Comparison of ENCODE assay signal across 7 cellular contexts in the genomic region with DNA sequence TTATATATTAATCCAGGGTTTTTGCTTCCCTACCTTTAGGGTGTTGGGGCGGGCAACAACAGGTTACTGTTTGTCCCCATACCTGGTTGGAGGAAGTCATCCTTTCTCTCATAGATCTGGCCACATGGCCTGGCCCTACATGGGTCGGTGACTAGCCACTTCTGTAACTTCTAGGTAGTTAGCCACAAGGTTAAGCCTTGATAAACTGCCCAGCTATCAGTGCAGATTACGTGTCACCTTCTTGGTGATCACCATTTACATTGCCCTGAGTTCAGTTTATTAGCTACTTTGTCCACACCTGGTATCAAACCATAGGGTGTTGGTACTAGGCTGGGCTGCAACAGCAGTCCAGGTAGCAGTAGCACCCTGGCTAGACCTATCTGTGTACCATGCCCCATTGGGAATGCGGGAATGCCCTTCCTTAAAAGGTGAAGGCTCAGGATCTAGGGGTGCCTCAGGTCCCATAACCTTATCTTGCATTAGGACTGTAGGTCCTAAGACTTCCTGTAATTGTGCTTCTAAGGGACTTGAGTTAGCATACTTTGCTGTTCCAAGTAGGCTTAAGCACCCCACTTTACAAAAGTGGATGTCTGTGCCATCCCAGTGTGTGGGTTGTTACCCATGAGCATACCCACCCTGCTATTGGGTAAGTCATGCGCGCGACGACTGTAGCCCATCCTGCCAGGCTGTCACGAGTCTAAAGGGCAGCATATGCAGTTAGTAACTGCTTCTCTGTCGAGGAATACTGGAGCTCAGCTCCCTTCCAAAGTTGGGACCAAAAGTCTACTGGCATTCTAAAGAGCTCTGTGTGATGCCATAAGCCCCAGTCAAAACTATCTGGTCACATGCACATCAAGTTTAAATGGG. TPM values are rescaled to one million over a fixed set of nuclear protein-coding genes. Genes with fewer than 3 reads are reported as not detected.
DNase-seq lines count a peak whose midpoint lies in the region; ATAC-seq and TF ChIP-seq lines count a peak whose summit lies in the region.

No MANE protein-coding gene starts in this region.

- H2BK120ac ChIP-seq in mesendoderm (ENCODE audit: low read depth, low read length), result no peak overlapping the region

- no peak overlapping the region for H3K4me3 ChIP-seq in GM23338
- H3K4me3 ChIP-seq in hepatocyte, result no peak overlapping the region
- peak overlapping the region; percentile 63 for H3K4me3 ChIP-seq in smooth muscle cell
- H3K4me3 ChIP-seq in mesendoderm (ENCODE audit: low read length), result no peak overlapping the region

- peaks cover 28% of the 10 kb centered on the region for H3K4me1 Mint-ChIP-seq in GM23338

- no peaks in the 10 kb centered on the region for H3K36me3 ChIP-seq in GM23338 (ENCODE audit: insufficient read depth)
- no peaks in the 10 kb centered on the region for H3K36me3 ChIP-seq in hepatocyte (replicated peaks; ENCODE audit: insufficient read depth, low read depth)
- H3K36me3 ChIP-seq in smooth muscle cell (ENCODE audit: low read depth), result no peaks in the 10 kb centered on the region
- no peaks in the 10 kb centered on the region for H3K36me3 ChIP-seq in mesendoderm (ENCODE audit: control insufficient read depth, insufficient read depth, low read length)

- TF ChIP-seq CTCF in GM23338 (conservative IDR thresholded peaks at IDR 0.05; ENCODE audit: low read depth in 2 of 2) (no peak), VCaP (conservative IDR thresholded peaks at IDR 0.05) (no peak), hepatocyte (IDR thresholded peaks at IDR 0.05; ENCODE audit: poor library complexity) (no peak), smooth muscle cell (IDR thresholded peaks at IDR 0.05; ENCODE audit: borderline replicate concordance, insufficient read depth, poor library complexity, severe bottlenecking) (no peak)

- no peak overlapping the region for H3K18ac ChIP-seq in mesendoderm (ENCODE audit: low read length)

- H3K79me2 ChIP-seq in GM23338 (replicated peaks; ENCODE audit: insufficient read depth) (peaks cover 51% of the 10 kb centered on the region), hepatocyte (peaks cover 38% of the 10 kb centered on the region), smooth muscle cell (ENCODE audit: low read depth) (peaks cover 32% of the 10 kb centered on the region), mesendoderm (ENCODE audit: control insufficient read depth, insufficient read depth, low read length) (peaks cover 12% of the 10 kb centered on the region)

- H3K4ac ChIP-seq in mesendoderm (ENCODE audit: low read depth, low read length), result no peak overlapping the region

- H3K4me2 ChIP-seq in GM23338 (no peak overlapping the region), hepatocyte (peak overlapping the region; percentile 81), smooth muscle cell (peak overlapping the region; percentile 90), mesendoderm (ENCODE audit: low read length) (no peak overlapping the region)

- no peaks in the 10 kb centered on the region for H3K9me2 ChIP-seq in GM23338 (ENCODE audit: insufficient read depth)
- no peaks in the 10 kb centered on the region for H3K9me2 ChIP-seq in hepatocyte (replicated peaks; ENCODE audit: insufficient read depth)

- H3F3A ChIP-seq in GM23338 (replicated peaks; ENCODE audit: low read depth), result no peaks in the 10 kb centered on the region
- H3F3A ChIP-seq in smooth muscle cell (ENCODE audit: low read depth), result no peaks in the 10 kb centered on the region

- no peak overlapping the region for H3K23ac ChIP-seq in mesendoderm (ENCODE audit: low read length)

- H3K79me1 ChIP-seq in mesendoderm (ENCODE audit: low read length), result peaks cover 5% of the 10 kb centered on the region

- peaks cover 20% of the 10 kb centered on the region; the same call in 2 of the 3 replicates for H3K9me3 Mint-ChIP-seq in GM23338

- H4K20me1 ChIP-seq in GM23338 (replicated peaks; ENCODE audit: insufficient read depth) (peaks cover 8% of the 10 kb centered on the region), hepatocyte (ENCODE audit: insufficient read depth, poor library complexity, severe bottlenecking) (no peaks in the 10 kb centered on the region), smooth muscle cell (ENCODE audit: low read depth) (peaks cover 5% of the 10 kb centered on the region)

- peak overlapping the region; percentile 71; the same call in 1 of the 3 replicates for H3K4me3 Mint-ChIP-seq in GM23338

- WGBS in hepatocyte (ENCODE audit: low lambda C conversion rate, missing lambda C conversion rate), result 91% methylated on average over 10 of the region's 10 CpGs
- WGBS in smooth muscle cell (ENCODE audit: low lambda C conversion rate), result 91% methylated on average over 10 of the region's 10 CpGs
- WGBS in mesendoderm (ENCODE audit: extremely low coverage, insufficient coverage, low lambda C conversion rate), result no CpG with 5 or more reads among the region's 10 CpGs

- H3K9ac ChIP-seq in smooth muscle cell (ENCODE audit: low read depth), result peak overlapping the region; percentile 19
- no peak overlapping the region for H3K9ac ChIP-seq in mesendoderm (ENCODE audit: low read length)

- H2BK15ac ChIP-seq in mesendoderm (replicated peaks; ENCODE audit: low read depth), result no peak overlapping the region

- H3K9me3 ChIP-seq in hepatocyte (ENCODE audit: low read depth) (no peaks in the 10 kb centered on the region), smooth muscle cell (replicated peaks; ENCODE audit: low read depth) (no peaks in the 10 kb centered on the region)

- no peak overlapping the region for H4K5ac ChIP-seq in mesendoderm (ENCODE audit: low read length)

- H3K27me3 Mint-ChIP-seq in GM23338 (ENCODE audit: insufficient read depth, low read depth, poor library complexity), result peaks cover 8% of the 10 kb centered on the region

- DNase-seq in GM23338 (ENCODE audit: low spot score), result no peak
- DNase-seq in hepatocyte (ENCODE audit: low spot score), result no peak
- DNase-seq in smooth muscle cell (lab: John Stamatoyannopoulos, UW; ENCODE audit: unreplicated experiment), result no peak
- no peak for DNase-seq in mesendoderm
- DNase-seq in putamen (ENCODE audit: low spot score), result no peak

- peak overlapping the region; percentile 97 for H3K27ac Mint-ChIP-seq in GM23338

- H2AK5ac ChIP-seq in mesendoderm (ENCODE audit: low read length), result no peak overlapping the region

- ATAC-seq in GM23338, result no peak
- no peak for ATAC-seq in GM19463 (IDR thresholded peaks at IDR 0.05; ENCODE audit: unreplicated experiment)

- H3K27me3 ChIP-seq in GM23338 (ENCODE audit: insufficient read depth), result no peaks in the 10 kb centered on the region
- no peaks in the 10 kb centered on the region for H3K27me3 ChIP-seq in hepatocyte
- no peaks in the 10 kb centered on the region for H3K27me3 ChIP-seq in smooth muscle cell (ENCODE audit: low read depth)
- no peaks in the 10 kb centered on the region for H3K27me3 ChIP-seq in mesendoderm (ENCODE audit: insufficient read depth, low read length, poor library complexity)

- no peak overlapping the region for H2BK5ac ChIP-seq in mesendoderm (ENCODE audit: low read length)

- peaks cover 14% of the 10 kb centered on the region for H3K4me1 ChIP-seq in GM23338 (ENCODE audit: insufficient read depth)
- H3K4me1 ChIP-seq in hepatocyte (ENCODE audit: insufficient read depth), result peaks cover 25% of the 10 kb centered on the region
- peaks cover 8% of the 10 kb centered on the region for H3K4me1 ChIP-seq in smooth muscle cell (ENCODE audit: low read depth)
- peaks cover 4% of the 10 kb centered on the region for H3K4me1 ChIP-seq in mesendoderm (ENCODE audit: control insufficient read depth, low read depth, low read length)

- H3K36me3 Mint-ChIP-seq in GM23338 (ENCODE audit: low read depth), result peaks cover 37% of the 10 kb centered on the region

- no peak overlapping the region for H3K56ac ChIP-seq in mesendoderm (ENCODE audit: low read length)

- H2AFZ ChIP-seq in GM23338 (no peak overlapping the region), hepatocyte (no peak overlapping the region), smooth muscle cell (ENCODE audit: low read depth) (no peak overlapping the region)

- H4K8ac ChIP-seq in mesendoderm (ENCODE audit: low read depth, low read length), result no peak overlapping the region

- H3K27ac ChIP-seq in GM23338 (ENCODE audit: low read depth), result peak overlapping the region; percentile 33; the same call in 1 of the 2 replicates
- H3K27ac ChIP-seq in VCaP, result peak overlapping the region; percentile 89
- H3K27ac ChIP-seq in hepatocyte, result peak overlapping the region; percentile 85
- no peak overlapping the region for H3K27ac ChIP-seq in smooth muscle cell (ENCODE audit: low read depth)
- no peak overlapping the region for H3K27ac ChIP-seq in mesendoderm (ENCODE audit: low read depth, low read length)

TF ChIP-seq in GM23338, 12 proteins besides CTCF, POLR2A, EP300 and RAD21 (continues in another document):
- TF ChIP-seq NANOG (IDR thresholded peaks at IDR 0.05; ENCODE audit: borderline replicate concordance), result no peak

RNA-seq across cellular contexts. Expression of a gene that starts 5.2 kb away (rescaled TPM):
- total RNA-seq in GM23338 (2014; rRNA removed; shearing (Covaris generic)), result 4.3 and 7.6 TPM in 2 replicates
- polyA plus RNA-seq in GM23338 (2016; fragmentation: Nextera tagmentation; extraction: Ambion mirVana) (2.8 and 3.0 TPM in 2 replicates), hepatocyte (1.9 and 3.1 TPM in 2 replicates), smooth muscle cell (1.7 and 3.6 TPM in 2 replicates)
- total RNA-seq in hepatocyte (6.8 and 7.1 TPM in 2 replicates), smooth muscle cell (5.2 and 7.9 TPM in 2 replicates)
- polyA plus RNA-seq in mesendoderm (2013, experiment 1 of 2), result 2.9 TPM
- 2.8 TPM for polyA plus RNA-seq in mesendoderm (2013, experiment 2 of 2)

RNA-seq across cellular contexts. Expression of a gene that starts 19.0 kb away (rescaled TPM):
- total RNA-seq in GM23338 (2014; rRNA removed; shearing (Covaris generic)), result 4.7 and 12.1 TPM in 2 replicates
- 2.8 and 3.1 TPM in 2 replicates for polyA plus RNA-seq in GM23338 (2016; fragmentation: Nextera tagmentation; extraction: Ambion mirVana)
- 2.6 and 4.6 TPM in 2 replicates for total RNA-seq in hepatocyte
- polyA plus RNA-seq in hepatocyte, result 1.8 and 3.4 TPM in 2 replicates
- 1.5 and 1.9 TPM in 2 replicates for total RNA-seq in smooth muscle cell
- 1.1 and 6.2 TPM in 2 replicates for polyA plus RNA-seq in smooth muscle cell
- 3.5 TPM for polyA plus RNA-seq in mesendoderm (2013, experiment 1 of 2)
- polyA plus RNA-seq in mesendoderm (2013, experiment 2 of 2), result 4.3 TPM

RNA-seq across cellular contexts. Expression of a gene that starts 44.6 kb away (rescaled TPM):
- total RNA-seq in GM23338 (2014; rRNA removed; shearing (Covaris generic)), result 5.7 and 7.3 TPM in 2 replicates
- polyA plus RNA-seq in GM23338 (2016; fragmentation: Nextera tagmentation; extraction: Ambion mirVana) (1.9 and 2.0 TPM in 2 replicates), hepatocyte (2.1 and 3.2 TPM in 2 replicates), smooth muscle cell (1.3 and 3.2 TPM in 2 replicates)
- total RNA-seq in hepatocyte (5.6 and 6.1 TPM in 2 replicates), smooth muscle cell (6.6 and 6.8 TPM in 2 replicates)
- polyA plus RNA-seq in mesendoderm (2013, experiment 1 of 2), result 3.7 TPM
- polyA plus RNA-seq in mesendoderm (2013, experiment 2 of 2), result 3.7 TPM

Comparison
In these comparisons a context has a peak if more than half of its experiments do, and no peak if none do; other contexts are left out.
1. H3K27ac ChIP-seq: peak in GM23338 (single experiment), VCaP (single experiment) and hepatocyte (single experiment); none in smooth muscle cell (single experiment) and mesendoderm (single experiment).
2. H3K4me2 ChIP-seq: peak in hepatocyte (single experiment) and smooth muscle cell (single experiment); none in GM23338 (single experiment) and mesendoderm (single experiment).